In genomic region chr5:159316519-159317383, GRCh38 we compare ENCODE assay signal across 8 cellular contexts. TPM values are rescaled to one million over a fixed set of nuclear protein-coding genes. Genes with fewer than 3 reads are reported as not detected.
DNase-seq lines count a peak whose midpoint lies in the region; ATAC-seq and TF ChIP-seq lines count a peak whose summit lies in the region.

No MANE protein-coding gene starts in this region.

- H3K4me1 Mint-ChIP-seq in memory B cell = no peaks in the 10 kb centered on the region

- TF ChIP-seq CTCF in HL-60 (IDR thresholded peaks at IDR 0.05; ENCODE audit: insufficient read depth, low read length) = peak; percentile 52
- peak in 5 of 6 experiments; percentile 32 to 58 (median 45) for TF ChIP-seq CTCF in upper lobe of left lung (IDR thresholded peaks at IDR 0.05)

- 82 to 84% methylated on average over 9 of the region's 9 CpGs for WGBS in upper lobe of left lung, 2 donors

- H3K27ac ChIP-seq in HL-60 (replicated peaks) (no peak overlapping the region), upper lobe of left lung (no peak overlapping the region)

- no peak overlapping the region for H3K27ac Mint-ChIP-seq in memory B cell

- H3K4me1 ChIP-seq in upper lobe of left lung = no peaks in the 10 kb centered on the region

- ATAC-seq in SK-N-SH treated with all-trans-retinoic acid at 6 μM for 48 hours (peak; percentile 96), memory B cell (ENCODE audit: low read depth) (peak; percentile 70), upper lobe of left lung (ENCODE audit: low FRiP score in 2 of 2) (peak in 1 of 2 donors; percentile 51)

- TF ChIP-seq EP300 in upper lobe of left lung (IDR thresholded peaks at IDR 0.05) = no peak

- peak; percentile 78 for DNase-seq in activated effector memory CD4-positive, alpha-beta T cell treated with anti-CD3 and anti-CD28 coated beads, Interleukin-2, amount 50 U/mL, for 16 hours
- DNase-seq in activated effector memory CD4-positive, alpha-beta T cell treated with Interleukin-2 at 50 U/mL for 16 hours = no peak
- DNase-seq in HL-60 (ENCODE audit: low read depth in 1 of 2, low spot score in 1 of 2) (peak in 1 of 2 experiments; percentile 44), memory B cell (ENCODE audit: low spot score in 2 of 2) (no peak), upper lobe of left lung (peak in 1 of 2 donors; percentile 41), retina (no peak)
- DNase-seq in central memory CD4-positive, alpha-beta T cell = peak; percentile 15

- H3K9me3 ChIP-seq in upper lobe of left lung = no peaks in the 10 kb centered on the region

- H3K9me3 Mint-ChIP-seq in memory B cell = no peaks in the 10 kb centered on the region

- no peak overlapping the region for H3K4me3 Mint-ChIP-seq in memory B cell

- H3K36me3 Mint-ChIP-seq in memory B cell = no peaks in the 10 kb centered on the region

- no peak overlapping the region for H3K4me3 ChIP-seq in HL-60 (replicated peaks; ENCODE audit: insufficient read depth, low read length)
- H3K4me3 ChIP-seq in upper lobe of left lung = no peak overlapping the region

- no peaks in the 10 kb centered on the region for H3K36me3 ChIP-seq in upper lobe of left lung

- peaks cover 2% of the 10 kb centered on the region for H3K27me3 Mint-ChIP-seq in memory B cell

- H3K27me3 ChIP-seq in HL-60 (ENCODE audit: insufficient read depth, poor library complexity, severe bottlenecking) (no peaks in the 10 kb centered on the region), upper lobe of left lung (no peaks in the 10 kb centered on the region)

- TF ChIP-seq POLR2A in upper lobe of left lung (IDR thresholded peaks at IDR 0.05) = no peak

TF ChIP-seq in SK-N-SH treated with all-trans-retinoic acid at 6 μM for 48 hours, 23 proteins besides CTCF, POLR2A, EP300 and RAD21:
- no peak for TF ChIP-seq CSRNP3 (CRISPR knock-in tag; IDR thresholded peaks at IDR 0.05)
- TF ChIP-seq, protein P1, sequence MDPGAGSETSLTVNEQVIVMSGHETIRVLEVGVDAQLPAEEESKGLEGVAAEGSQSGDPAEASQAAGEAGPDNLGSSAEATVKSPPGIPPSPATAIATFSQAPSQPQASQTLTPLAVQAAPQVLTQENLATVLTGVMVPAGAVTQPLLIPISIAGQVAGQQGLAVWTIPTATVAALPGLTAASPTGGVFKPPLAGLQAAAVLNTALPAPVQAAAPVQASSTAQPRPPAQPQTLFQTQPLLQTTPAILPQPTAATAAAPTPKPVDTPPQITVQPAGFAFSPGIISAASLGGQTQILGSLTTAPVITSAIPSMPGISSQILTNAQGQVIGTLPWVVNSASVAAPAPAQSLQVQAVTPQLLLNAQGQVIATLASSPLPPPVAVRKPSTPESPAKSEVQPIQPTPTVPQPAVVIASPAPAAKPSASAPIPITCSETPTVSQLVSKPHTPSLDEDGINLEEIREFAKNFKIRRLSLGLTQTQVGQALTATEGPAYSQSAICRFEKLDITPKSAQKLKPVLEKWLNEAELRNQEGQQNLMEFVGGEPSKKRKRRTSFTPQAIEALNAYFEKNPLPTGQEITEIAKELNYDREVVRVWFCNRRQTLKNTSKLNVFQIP (CRISPR knock-in tag; IDR thresholded peaks at IDR 0.05; ENCODE audit: borderline replicate concordance, low read depth) = no peak
- no peak for TF ChIP-seq BACH2 (CRISPR knock-in tag; IDR thresholded peaks at IDR 0.05; ENCODE audit: borderline replicate concordance)
- no peak for TF ChIP-seq ZNF8 (CRISPR knock-in tag; IDR thresholded peaks at IDR 0.05)
- TF ChIP-seq PATZ1 (CRISPR knock-in tag; IDR thresholded peaks at IDR 0.05; ENCODE audit: borderline replicate concordance) = no peak
- TF ChIP-seq TSHZ2 (CRISPR knock-in tag; IDR thresholded peaks at IDR 0.05) = no peak
- TF ChIP-seq PPARA (CRISPR knock-in tag; IDR thresholded peaks at IDR 0.05; ENCODE audit: borderline replicate concordance) = no peak
- TF ChIP-seq ZC3H10 (CRISPR knock-in tag; IDR thresholded peaks at IDR 0.05) = no peak
- no peak for TF ChIP-seq GLIS3 (CRISPR knock-in tag; IDR thresholded peaks at IDR 0.05)
- TF ChIP-seq ZFP3 (CRISPR knock-in tag; IDR thresholded peaks at IDR 0.05) = no peak
- no peak for TF ChIP-seq OSR1 (CRISPR knock-in tag; IDR thresholded peaks at IDR 0.05)
- no peak for TF ChIP-seq TOX (CRISPR knock-in tag; IDR thresholded peaks at IDR 0.05; ENCODE audit: borderline replicate concordance)
- TF ChIP-seq CSDC2 (CRISPR knock-in tag; IDR thresholded peaks at IDR 0.05) = no peak
- no peak for TF ChIP-seq TCF4 (CRISPR knock-in tag; IDR thresholded peaks at IDR 0.05; ENCODE audit: borderline replicate concordance)
- no peak for TF ChIP-seq ARNTL (CRISPR knock-in tag; IDR thresholded peaks at IDR 0.05; ENCODE audit: borderline replicate concordance, low read depth)
- no peak for TF ChIP-seq ZFP30 (CRISPR knock-in tag; IDR thresholded peaks at IDR 0.05)

RNA-seq across cellular contexts. Expression of gene IL12B, which starts 13.5 kb away (rescaled TPM):
- total RNA-seq in upper lobe of left lung = not detected

RNA-seq across cellular contexts. Expression of gene UBLCP1, which starts 53.7 kb away (rescaled TPM):
- 10 to 100 TPM in 5 of 6 donors, 1 to 10 TPM in 1; 8.4 to 36.1 (median 24.6) TPM for total RNA-seq in upper lobe of left lung

Comparison
In these comparisons a context has a peak if more than half of its experiments do, and no peak if none do; other contexts are left out.
1. DNase-seq: peak in activated effector memory CD4-positive, alpha-beta T cell treated with anti-CD3 and anti-CD28 coated beads, Interleukin-2, amount 50 U/mL, for 16 hours (single experiment) and central memory CD4-positive, alpha-beta T cell (single experiment); none in activated effector memory CD4-positive, alpha-beta T cell treated with Interleukin-2 at 50 U/mL for 16 hours (single experiment), memory B cell (0 of 2) and retina (single experiment).